In genomic region chr3:45795509-45795881, GRCh38 we compare ENCODE assay signal across 1 cellular context.
TF ChIP-seq lines count a peak whose summit lies in the region.

No MANE protein-coding gene starts in this region.

TF ChIP-seq in SK-N-SH, 30 proteins besides CTCF, POLR2A, EP300 and RAD21 (continued from another document):
- TF ChIP-seq, protein P1, sequence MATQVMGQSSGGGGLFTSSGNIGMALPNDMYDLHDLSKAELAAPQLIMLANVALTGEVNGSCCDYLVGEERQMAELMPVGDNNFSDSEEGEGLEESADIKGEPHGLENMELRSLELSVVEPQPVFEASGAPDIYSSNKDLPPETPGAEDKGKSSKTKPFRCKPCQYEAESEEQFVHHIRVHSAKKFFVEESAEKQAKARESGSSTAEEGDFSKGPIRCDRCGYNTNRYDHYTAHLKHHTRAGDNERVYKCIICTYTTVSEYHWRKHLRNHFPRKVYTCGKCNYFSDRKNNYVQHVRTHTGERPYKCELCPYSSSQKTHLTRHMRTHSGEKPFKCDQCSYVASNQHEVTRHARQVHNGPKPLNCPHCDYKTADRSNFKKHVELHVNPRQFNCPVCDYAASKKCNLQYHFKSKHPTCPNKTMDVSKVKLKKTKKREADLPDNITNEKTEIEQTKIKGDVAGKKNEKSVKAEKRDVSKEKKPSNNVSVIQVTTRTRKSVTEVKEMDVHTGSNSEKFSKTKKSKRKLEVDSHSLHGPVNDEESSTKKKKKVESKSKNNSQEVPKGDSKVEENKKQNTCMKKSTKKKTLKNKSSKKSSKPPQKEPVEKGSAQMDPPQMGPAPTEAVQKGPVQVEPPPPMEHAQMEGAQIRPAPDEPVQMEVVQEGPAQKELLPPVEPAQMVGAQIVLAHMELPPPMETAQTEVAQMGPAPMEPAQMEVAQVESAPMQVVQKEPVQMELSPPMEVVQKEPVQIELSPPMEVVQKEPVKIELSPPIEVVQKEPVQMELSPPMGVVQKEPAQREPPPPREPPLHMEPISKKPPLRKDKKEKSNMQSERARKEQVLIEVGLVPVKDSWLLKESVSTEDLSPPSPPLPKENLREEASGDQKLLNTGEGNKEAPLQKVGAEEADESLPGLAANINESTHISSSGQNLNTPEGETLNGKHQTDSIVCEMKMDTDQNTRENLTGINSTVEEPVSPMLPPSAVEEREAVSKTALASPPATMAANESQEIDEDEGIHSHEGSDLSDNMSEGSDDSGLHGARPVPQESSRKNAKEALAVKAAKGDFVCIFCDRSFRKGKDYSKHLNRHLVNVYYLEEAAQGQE (IDR thresholded peaks at IDR 0.05; ENCODE audit: low read depth, low read length) = no peak
- TF ChIP-seq JUND (IDR thresholded peaks at IDR 0.05) (no peak), TAF1 (IDR thresholded peaks at IDR 0.05; ENCODE audit: borderline replicate concordance, low read depth, low read length) (no peak), RCOR1 (IDR thresholded peaks at IDR 0.05; ENCODE audit: low read length) (no peak), ELF1 (IDR thresholded peaks at IDR 0.05) (no peak), RFX5 (IDR thresholded peaks at IDR 0.05; ENCODE audit: low read length) (no peak), FOSL2 (IDR thresholded peaks at IDR 0.05; ENCODE audit: borderline replicate concordance, low read depth) (no peak), MXI1 (IDR thresholded peaks at IDR 0.05; ENCODE audit: low read depth, low read length) (no peak)
- TF ChIP-seq, protein P2, sequence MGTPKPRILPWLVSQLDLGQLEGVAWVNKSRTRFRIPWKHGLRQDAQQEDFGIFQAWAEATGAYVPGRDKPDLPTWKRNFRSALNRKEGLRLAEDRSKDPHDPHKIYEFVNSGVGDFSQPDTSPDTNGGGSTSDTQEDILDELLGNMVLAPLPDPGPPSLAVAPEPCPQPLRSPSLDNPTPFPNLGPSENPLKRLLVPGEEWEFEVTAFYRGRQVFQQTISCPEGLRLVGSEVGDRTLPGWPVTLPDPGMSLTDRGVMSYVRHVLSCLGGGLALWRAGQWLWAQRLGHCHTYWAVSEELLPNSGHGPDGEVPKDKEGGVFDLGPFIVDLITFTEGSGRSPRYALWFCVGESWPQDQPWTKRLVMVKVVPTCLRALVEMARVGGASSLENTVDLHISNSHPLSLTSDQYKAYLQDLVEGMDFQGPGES (IDR thresholded peaks at IDR 0.05; ENCODE audit: low read depth, low read length) = no peak
TF ChIP-seq in SK-N-SH: peak in this region for 0.
